ENCODE assay signal across 8 cellular contexts in the genomic region with DNA sequence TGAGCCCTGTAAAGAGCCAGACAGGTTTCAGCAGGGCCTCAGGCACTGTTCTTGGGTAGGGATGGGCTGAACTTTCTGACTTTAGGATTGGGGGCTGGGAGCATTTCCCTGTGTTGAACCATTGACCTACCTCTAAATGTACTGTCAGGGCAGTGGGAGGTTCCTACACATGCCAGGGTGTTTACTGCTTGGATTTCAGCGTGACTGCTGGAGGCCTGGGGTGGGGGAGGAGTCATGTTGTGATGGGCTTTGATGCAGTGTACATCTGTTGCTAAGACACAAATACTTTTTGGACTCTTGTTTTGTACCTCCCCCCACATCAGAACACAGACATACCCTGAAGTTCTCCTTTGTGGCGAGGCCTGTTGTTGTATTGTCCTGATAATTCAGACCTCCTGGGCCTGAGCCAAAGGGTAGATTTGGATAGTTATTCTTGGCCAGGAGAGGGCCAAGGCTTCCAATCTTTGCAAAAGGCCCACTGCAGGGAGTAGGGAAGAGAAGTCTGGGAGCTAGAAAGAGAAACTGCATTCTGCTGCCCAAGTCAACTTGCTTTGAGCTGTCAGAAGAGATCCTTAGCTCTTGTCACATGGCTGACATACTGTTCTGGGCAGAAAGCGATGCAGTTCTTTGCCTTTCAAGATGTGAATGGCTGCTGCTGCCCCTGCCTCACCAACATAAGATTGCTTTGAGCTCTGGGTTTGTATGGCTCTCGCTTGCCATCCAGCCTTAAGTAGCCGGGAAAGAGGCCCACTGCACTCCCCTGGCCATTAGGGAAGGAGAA. TPM values are rescaled to one million over a fixed set of nuclear protein-coding genes. Genes with fewer than 3 reads are reported as not detected.
DNase-seq lines count a peak whose midpoint lies in the region; ATAC-seq and TF ChIP-seq lines count a peak whose summit lies in the region.

No MANE protein-coding gene starts in this region.

- H3K9me3 ChIP-seq in skeletal muscle tissue (ENCODE audit: control insufficient read depth in 3 of 3, low read length in 3 of 3): no peaks in the 10 kb centered on the region

- H3K27ac ChIP-seq in skeletal muscle tissue (ENCODE audit: low read depth, low read length): peak overlapping the region; percentile 99

- ATAC-seq in activated naive CD8-positive, alpha-beta T cell treated with anti-CD3 and anti-CD28 coated beads, Interleukin-2, amount 50 U/mL, for 24 hours: no peak
- peak; percentile 1 to 11 for ATAC-seq in left cardiac atrium
- no peak for ATAC-seq in HG03139 (IDR thresholded peaks at IDR 0.05; ENCODE audit: unreplicated experiment)

- H3K27ac Mint-ChIP-seq in activated naive CD4-positive, alpha-beta T cell treated with anti-CD3 and anti-CD28 coated beads, Interleukin-2, amount 10 ng/mL, durations not matched to agents 7 days and 5 days: peak overlapping the region; percentile 72
- H3K27ac Mint-ChIP-seq in activated naive CD8-positive, alpha-beta T cell treated with anti-CD3 and anti-CD28 coated beads, Interleukin-2, amount 50 U/mL, for 24 hours: peak overlapping the region; percentile 19
- no peak overlapping the region for H3K27ac Mint-ChIP-seq in progenitor cell of endocrine pancreas

- peaks cover 6% of the 10 kb centered on the region for H3K27me3 Mint-ChIP-seq in activated naive CD4-positive, alpha-beta T cell treated with anti-CD3 and anti-CD28 coated beads, Interleukin-2, amount 10 ng/mL, durations not matched to agents 7 days and 5 days
- H3K27me3 Mint-ChIP-seq in activated naive CD8-positive, alpha-beta T cell treated with anti-CD3 and anti-CD28 coated beads, Interleukin-2, amount 50 U/mL, for 24 hours: no peaks in the 10 kb centered on the region
- no peaks in the 10 kb centered on the region for H3K27me3 Mint-ChIP-seq in progenitor cell of endocrine pancreas

- no peak for DNase-seq in activated naive CD4-positive, alpha-beta T cell treated with anti-CD3 and anti-CD28 coated beads, Interleukin-2, amount 10 ng/mL, durations not matched to agents 7 days and 5 days
- no peak for DNase-seq in activated naive CD4-positive, alpha-beta T cell (lab: John Stamatoyannopoulos, UW)
- no peak for DNase-seq in activated naive CD8-positive, alpha-beta T cell treated with anti-CD3 and anti-CD28 coated beads, Interleukin-2, amount 50 U/mL, for 24 hours
- DNase-seq in left cardiac atrium (peak; percentile 79), progenitor cell of endocrine pancreas (ENCODE audit: low spot score, unreplicated experiment) (no peak), D341Med (ENCODE audit: low spot score) (no peak)

- peaks cover 47% of the 10 kb centered on the region for H3K36me3 Mint-ChIP-seq in activated naive CD4-positive, alpha-beta T cell treated with anti-CD3 and anti-CD28 coated beads, Interleukin-2, amount 10 ng/mL, durations not matched to agents 7 days and 5 days
- H3K36me3 Mint-ChIP-seq in activated naive CD8-positive, alpha-beta T cell treated with anti-CD3 and anti-CD28 coated beads, Interleukin-2, amount 50 U/mL, for 24 hours (ENCODE audit: low read depth): peaks cover 55% of the 10 kb centered on the region
- peaks cover 19% of the 10 kb centered on the region for H3K36me3 Mint-ChIP-seq in progenitor cell of endocrine pancreas (ENCODE audit: insufficient read depth)

- H3K27me3 ChIP-seq in skeletal muscle tissue (ENCODE audit: control insufficient read depth in 3 of 3, insufficient read depth in 3 of 3, low read length in 3 of 3): no peaks in the 10 kb centered on the region

- CTCF ChIA-PET in activated naive CD4-positive, alpha-beta T cell treated with anti-CD3 and anti-CD28 coated beads, Interleukin-2, amount 10 ng/mL, durations not matched to agents 7 days and 5 days (lab: Charles Lee): interaction anchor here (0.7 kb wide), 1 partner anchor 25 kb away, joined by 4 read pairs; no protein-coding TSS in a partner anchor

- peak overlapping the region; percentile 94 to 99 (median 99) for H3K4me3 ChIP-seq in skeletal muscle tissue (ENCODE audit: low read length in 3 of 3)

- H3K9ac ChIP-seq in skeletal muscle tissue (ENCODE audit: low read depth in 1 of 3, low read length in 3 of 3): peak overlapping the region; percentile 89 to 100 (median 95)

- TF ChIP-seq CTCF in progenitor cell of endocrine pancreas (IDR thresholded peaks at IDR 0.05; ENCODE audit: unreplicated experiment): no peak

- H3K4me1 Mint-ChIP-seq in activated naive CD4-positive, alpha-beta T cell treated with anti-CD3 and anti-CD28 coated beads, Interleukin-2, amount 10 ng/mL, durations not matched to agents 7 days and 5 days: peaks cover 67% of the 10 kb centered on the region
- H3K4me1 Mint-ChIP-seq in activated naive CD8-positive, alpha-beta T cell treated with anti-CD3 and anti-CD28 coated beads, Interleukin-2, amount 50 U/mL, for 24 hours: peaks cover 79% of the 10 kb centered on the region
- peaks cover 40% of the 10 kb centered on the region for H3K4me1 Mint-ChIP-seq in progenitor cell of endocrine pancreas (ENCODE audit: low read depth)

- H3K4me3 Mint-ChIP-seq in activated naive CD4-positive, alpha-beta T cell treated with anti-CD3 and anti-CD28 coated beads, Interleukin-2, amount 10 ng/mL, durations not matched to agents 7 days and 5 days: no peak overlapping the region
- peak overlapping the region; percentile 99 for H3K4me3 Mint-ChIP-seq in activated naive CD8-positive, alpha-beta T cell treated with anti-CD3 and anti-CD28 coated beads, Interleukin-2, amount 50 U/mL, for 24 hours
- no peak overlapping the region for H3K4me3 Mint-ChIP-seq in progenitor cell of endocrine pancreas (ENCODE audit: low read depth)

- intact Hi-C loops in left cardiac atrium (cut with DNase I): no loop called here

- no peaks in the 10 kb centered on the region for H3K9me3 Mint-ChIP-seq in activated naive CD4-positive, alpha-beta T cell treated with anti-CD3 and anti-CD28 coated beads, Interleukin-2, amount 10 ng/mL, durations not matched to agents 7 days and 5 days
- H3K9me3 Mint-ChIP-seq in activated naive CD8-positive, alpha-beta T cell treated with anti-CD3 and anti-CD28 coated beads, Interleukin-2, amount 50 U/mL, for 24 hours: no peaks in the 10 kb centered on the region
- no peaks in the 10 kb centered on the region for H3K9me3 Mint-ChIP-seq in progenitor cell of endocrine pancreas (ENCODE audit: low read depth)

- H3K36me3 ChIP-seq in skeletal muscle tissue (ENCODE audit: control insufficient read depth in 3 of 3, insufficient read depth in 3 of 3, low read length in 3 of 3): peaks cover 21 to 44% (median 38%) of the 10 kb centered on the region in 3 donors

- peaks cover 66 to 73% (median 73%) of the 10 kb centered on the region in 3 donors for H3K4me1 ChIP-seq in skeletal muscle tissue (ENCODE audit: control insufficient read depth in 3 of 3, insufficient read depth in 3 of 3, low read length in 3 of 3)

RNA-seq across cellular contexts. Expression of a gene that starts 3.7 kb away (rescaled TPM):
- total RNA-seq in left cardiac atrium (100 to 1,000 TPM; 527 to 675 TPM), skeletal muscle tissue (93.4 TPM), progenitor cell of endocrine pancreas (123 and 124 TPM in 2 replicates)

RNA-seq across cellular contexts. Expression of a gene that starts 14.3 kb away (rescaled TPM):
- 10 to 100 TPM; 50.5 to 54.0 TPM for total RNA-seq in left cardiac atrium
- 39.7 TPM for total RNA-seq in skeletal muscle tissue
- total RNA-seq in progenitor cell of endocrine pancreas: 0.64 TPM in 1 of 2 replicates, not detected in the other

RNA-seq across cellular contexts. Expression of a gene that starts 49.4 kb away (rescaled TPM):
- 10 to 100 TPM; 29.2 to 35.6 TPM for total RNA-seq in left cardiac atrium
- total RNA-seq in skeletal muscle tissue: 39.1 TPM
- total RNA-seq in progenitor cell of endocrine pancreas: 177 and 181 TPM in 2 replicates

RNA-seq across cellular contexts. Expression of a gene that starts 55.7 kb away (rescaled TPM):
- total RNA-seq in left cardiac atrium (10 to 100 TPM; 13.3 to 14.7 TPM), skeletal muscle tissue (7.3 TPM), progenitor cell of endocrine pancreas (16.8 and 19.4 TPM in 2 replicates)

Comparison
In these comparisons a context has a peak if more than half of its experiments do, and no peak if none do; other contexts are left out.
1. ATAC-seq: peak in left cardiac atrium (2 of 2); none in activated naive CD8-positive, alpha-beta T cell treated with anti-CD3 and anti-CD28 coated beads, Interleukin-2, amount 50 U/mL, for 24 hours (single experiment) and HG03139 (single experiment).
2. RNA of a gene that starts 14.3 kb away (total RNA-seq): 50.5 to 54.0 TPM in left cardiac atrium and 39.7 TPM in skeletal muscle tissue (single experiment); 0.64 TPM in progenitor cell of endocrine pancreas; every median in the first group is over 10 times any median in the second.